Comparison of ENCODE assay signal across 1 cellular context in the genomic region with DNA sequence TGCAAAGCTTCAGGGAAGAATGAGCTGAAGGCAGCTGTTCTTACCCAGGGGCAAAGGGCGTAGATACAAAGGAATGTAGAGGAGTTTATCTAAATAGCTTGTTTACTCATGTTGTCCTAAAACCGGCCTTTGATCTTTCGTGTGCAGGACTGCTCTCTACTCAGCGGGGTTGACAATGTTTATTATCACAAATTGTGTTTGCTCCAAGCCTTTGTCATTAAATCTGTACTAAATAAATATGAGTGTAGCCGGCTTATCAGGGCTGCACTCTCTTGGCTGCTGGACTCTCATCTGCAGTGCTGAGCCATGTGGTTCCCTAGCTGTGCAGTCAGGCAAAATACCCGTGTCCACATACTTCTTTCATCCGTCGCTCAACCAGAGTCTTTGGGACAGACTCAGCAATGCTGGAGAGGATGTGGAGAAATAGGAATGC.
TF ChIP-seq lines count a peak whose summit lies in the region.

No MANE protein-coding gene starts in this region.

TF ChIP-seq in HepG2, 621 proteins besides CTCF, POLR2A, EP300 and RAD21 (continued from another document and continues in another):
- TF ChIP-seq ZNF646 (CRISPR knock-in tag; IDR thresholded peaks at IDR 0.05) (no peak), KLF12 (CRISPR knock-in tag; IDR thresholded peaks at IDR 0.05; ENCODE audit: borderline replicate concordance) (peak; percentile 53; the same call in 1 of the 2 replicates), ZNF34 (CRISPR knock-in tag; IDR thresholded peaks at IDR 0.05; ENCODE audit: borderline replicate concordance) (no peak), ZMYM3 (CRISPR knock-in tag; IDR thresholded peaks at IDR 0.05) (peak; percentile 52), BORCS8-MEF2B (CRISPR knock-in tag; IDR thresholded peaks at IDR 0.05) (no peak), ZNF724P (CRISPR knock-in tag; IDR thresholded peaks at IDR 0.05; ENCODE audit: borderline replicate concordance) (0 out of 2 replicates have a peak, but pooled peaks have one; percentile 34), MEIS2 (CRISPR knock-in tag; IDR thresholded peaks at IDR 0.05) (peak; percentile 58; the same call in 1 of the 2 replicates), KMT2A (CRISPR knock-in tag; IDR thresholded peaks at IDR 0.05) (no peak), ZNF253 (CRISPR knock-in tag; IDR thresholded peaks at IDR 0.05; ENCODE audit: borderline replicate concordance) (peak; percentile 100), DR1 (CRISPR knock-in tag; IDR thresholded peaks at IDR 0.05) (no peak), GPN1 (CRISPR knock-in tag; IDR thresholded peaks at IDR 0.05; ENCODE audit: borderline replicate concordance) (no peak), TEAD2 (CRISPR knock-in tag; IDR thresholded peaks at IDR 0.05) (no peak), NKX3-1 (CRISPR knock-in tag; IDR thresholded peaks at IDR 0.05) (peak; percentile 79; the same call in 1 of the 2 replicates), HNF1B (CRISPR knock-in tag; IDR thresholded peaks at IDR 0.05) (peak; percentile 29; the same call in 1 of the 2 replicates), RFX1 (IDR thresholded peaks at IDR 0.05) (no peak), ZNF343 (CRISPR knock-in tag; IDR thresholded peaks at IDR 0.05) (no peak), DRAP1 (CRISPR knock-in tag; IDR thresholded peaks at IDR 0.05) (0 out of 2 replicates have a peak, but pooled peaks have one; percentile 11), HOXA7 (CRISPR knock-in tag; IDR thresholded peaks at IDR 0.05) (no peak), SAP130 (CRISPR knock-in tag; IDR thresholded peaks at IDR 0.05; ENCODE audit: low read depth) (peak; percentile 60; the same call in 1 of the 2 replicates), ZNF564 (CRISPR knock-in tag; IDR thresholded peaks at IDR 0.05) (peak; percentile 98), NRL (CRISPR knock-in tag; IDR thresholded peaks at IDR 0.05; ENCODE audit: borderline replicate concordance) (no peak), STAG1 (CRISPR knock-in tag; IDR thresholded peaks at IDR 0.05) (peak; percentile 13; the same call in 1 of the 2 replicates), ZBTB40 (IDR thresholded peaks at IDR 0.05) (no peak), ZBTB40 (CRISPR knock-in tag; IDR thresholded peaks at IDR 0.05) (0 out of 2 replicates have a peak, but pooled peaks have one; percentile 26), ZFP1 (CRISPR knock-in tag; IDR thresholded peaks at IDR 0.05) (peak; percentile 29; the same call in 1 of the 2 replicates), TFE3 (CRISPR knock-in tag; IDR thresholded peaks at IDR 0.05) (peak; percentile 22; the same call in 1 of the 2 replicates), HNRNPL (IDR thresholded peaks at IDR 0.05; ENCODE audit: low read depth, low read length) (no peak), RXRB (CRISPR knock-in tag; IDR thresholded peaks at IDR 0.05; ENCODE audit: borderline replicate concordance) (peak; percentile 72)
- TF ChIP-seq, protein P1, sequence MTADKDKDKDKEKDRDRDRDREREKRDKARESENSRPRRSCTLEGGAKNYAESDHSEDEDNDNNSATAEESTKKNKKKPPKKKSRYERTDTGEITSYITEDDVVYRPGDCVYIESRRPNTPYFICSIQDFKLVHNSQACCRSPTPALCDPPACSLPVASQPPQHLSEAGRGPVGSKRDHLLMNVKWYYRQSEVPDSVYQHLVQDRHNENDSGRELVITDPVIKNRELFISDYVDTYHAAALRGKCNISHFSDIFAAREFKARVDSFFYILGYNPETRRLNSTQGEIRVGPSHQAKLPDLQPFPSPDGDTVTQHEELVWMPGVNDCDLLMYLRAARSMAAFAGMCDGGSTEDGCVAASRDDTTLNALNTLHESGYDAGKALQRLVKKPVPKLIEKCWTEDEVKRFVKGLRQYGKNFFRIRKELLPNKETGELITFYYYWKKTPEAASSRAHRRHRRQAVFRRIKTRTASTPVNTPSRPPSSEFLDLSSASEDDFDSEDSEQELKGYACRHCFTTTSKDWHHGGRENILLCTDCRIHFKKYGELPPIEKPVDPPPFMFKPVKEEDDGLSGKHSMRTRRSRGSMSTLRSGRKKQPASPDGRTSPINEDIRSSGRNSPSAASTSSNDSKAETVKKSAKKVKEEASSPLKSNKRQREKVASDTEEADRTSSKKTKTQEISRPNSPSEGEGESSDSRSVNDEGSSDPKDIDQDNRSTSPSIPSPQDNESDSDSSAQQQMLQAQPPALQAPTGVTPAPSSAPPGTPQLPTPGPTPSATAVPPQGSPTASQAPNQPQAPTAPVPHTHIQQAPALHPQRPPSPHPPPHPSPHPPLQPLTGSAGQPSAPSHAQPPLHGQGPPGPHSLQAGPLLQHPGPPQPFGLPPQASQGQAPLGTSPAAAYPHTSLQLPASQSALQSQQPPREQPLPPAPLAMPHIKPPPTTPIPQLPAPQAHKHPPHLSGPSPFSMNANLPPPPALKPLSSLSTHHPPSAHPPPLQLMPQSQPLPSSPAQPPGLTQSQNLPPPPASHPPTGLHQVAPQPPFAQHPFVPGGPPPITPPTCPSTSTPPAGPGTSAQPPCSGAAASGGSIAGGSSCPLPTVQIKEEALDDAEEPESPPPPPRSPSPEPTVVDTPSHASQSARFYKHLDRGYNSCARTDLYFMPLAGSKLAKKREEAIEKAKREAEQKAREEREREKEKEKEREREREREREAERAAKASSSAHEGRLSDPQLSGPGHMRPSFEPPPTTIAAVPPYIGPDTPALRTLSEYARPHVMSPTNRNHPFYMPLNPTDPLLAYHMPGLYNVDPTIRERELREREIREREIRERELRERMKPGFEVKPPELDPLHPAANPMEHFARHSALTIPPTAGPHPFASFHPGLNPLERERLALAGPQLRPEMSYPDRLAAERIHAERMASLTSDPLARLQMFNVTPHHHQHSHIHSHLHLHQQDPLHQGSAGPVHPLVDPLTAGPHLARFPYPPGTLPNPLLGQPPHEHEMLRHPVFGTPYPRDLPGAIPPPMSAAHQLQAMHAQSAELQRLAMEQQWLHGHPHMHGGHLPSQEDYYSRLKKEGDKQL (CRISPR knock-in tag; IDR thresholded peaks at IDR 0.05; ENCODE audit: low read depth): peak; percentile 97
